ENCODE assay signal across 22 cellular contexts in the genomic region with DNA sequence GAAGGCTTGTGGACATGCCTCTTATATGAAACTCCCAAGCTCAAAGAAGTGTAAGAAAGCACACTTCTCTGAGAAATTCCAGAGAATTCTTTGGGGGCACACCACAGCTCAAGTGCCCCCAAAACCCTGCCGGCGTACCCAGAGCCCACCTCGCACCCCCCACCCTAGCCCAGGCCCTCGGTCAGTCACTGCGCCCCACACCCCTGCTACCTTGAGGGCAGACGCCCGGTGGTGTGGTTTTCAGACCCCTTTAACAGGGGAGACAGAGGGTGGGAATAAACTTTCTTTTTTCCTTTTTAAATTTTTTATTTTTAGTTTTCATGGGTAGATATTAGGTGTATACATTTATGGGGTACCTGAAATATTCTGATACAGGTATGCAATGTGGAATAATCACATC.
"Had no signal": no experiment of that assay in that cellular context is flagged by ENCODE, and none has a peak within 500 bp of the region (broad histone marks: within the 10 kb centered on the region; RNA-seq: fewer than 3 reads in every experiment).

No MANE protein-coding gene starts in this region.

- H3K4me3 ChIP-seq: dorsolateral prefrontal cortex, gastrocnemius medialis, mucosa of descending colon, neural progenitor cell, psoas muscle, skin epidermis, thoracic aorta, tibial nerve, upper lobe of left lung had no signal

- ATAC-seq: esophagus mucosa; gastrocnemius medialis; left ventricle myocardium superior; mucosa of descending colon; psoas muscle; right cardiac atrium; stimulated activated naive B cell treated with anti-CD40 and anti-IgM and Interleukin-4, amounts not matched to agents 10 μg/mL and 1 μg/mL and 100 μg/mL, for 72 hours had no signal

- H3K27me3 ChIP-seq: dorsolateral prefrontal cortex, gastrocnemius medialis, neural progenitor cell, tibial nerve, upper lobe of left lung had no signal

- H3K36me3 ChIP-seq: neural progenitor cell, thoracic aorta had no signal

- DNase-seq: effector CD8-positive, alpha-beta T cell; endodermal cell; foreskin fibroblast; gastrocnemius medialis; head of caudate nucleus; mesenchymal stem cell; mucosa of descending colon; naive B cell; psoas muscle; right cardiac atrium; stimulated activated CD4-positive, alpha-beta T cell treated with anti-CD3 and anti-CD28 coated beads, Interleukin-15, amount 100 ng/mL, for 24 hours; stimulated activated CD4-positive, alpha-beta T cell treated with anti-CD3 and anti-CD28 coated beads, Interleukin-2, amount 100 ng/mL, for 48 hours; stimulated activated naive B cell treated with anti-CD40 and anti-IgM and Interleukin-4, amounts not matched to agents 10 μg/mL and 1 μg/mL and 100 μg/mL, for 72 hours; upper lobe of left lung had no signal

- H3K4me1 ChIP-seq: neural progenitor cell, tibial nerve, upper lobe of left lung had no signal

- H3K9me3 ChIP-seq: gastrocnemius medialis, mucosa of descending colon, psoas muscle, thoracic aorta, tibial nerve, upper lobe of left lung had no signal

- H3K27ac ChIP-seq: dorsolateral prefrontal cortex, epithelial cell of prostate, gastrocnemius medialis, neural progenitor cell, psoas muscle, skin epidermis, thoracic aorta, tibial nerve, upper lobe of left lung had no signal
